Comparison of ENCODE assay signal across 8 cellular contexts in genomic region chr1:39407889-39408640, GRCh38.
DNase-seq lines count a peak whose midpoint lies in the region; ATAC-seq, FAIRE-seq and TF ChIP-seq lines count a peak whose summit lies in the region.

No MANE protein-coding gene starts in this region.

- TF ChIP-seq CTCF in bronchial epithelial cell (IDR thresholded peaks at IDR 0.05; ENCODE audit: insufficient read depth, low read length, severe bottlenecking): no peak

- H3K27ac ChIP-seq in mucosa of rectum (ENCODE audit: low read depth in 2 of 2, low read length in 2 of 2): peak overlapping the region; percentile 78 to 81

- peak; percentile 41 for DNase-seq in NCI-H146 (lab: John Stamatoyannopoulos, UW)
- no peak for DNase-seq in bronchial epithelial cell (ENCODE audit: low read depth)

- H3K9me3 ChIP-seq in mucosa of rectum (ENCODE audit: control insufficient read depth in 2 of 2, low read length in 2 of 2): no peaks in the 10 kb centered on the region

- ATAC-seq in GM19452 (IDR thresholded peaks at IDR 0.05; ENCODE audit: unreplicated experiment) (peak; percentile 13), HG02610 (IDR thresholded peaks at IDR 0.05; ENCODE audit: unreplicated experiment) (no peak), HG03039 (IDR thresholded peaks at IDR 0.05; ENCODE audit: unreplicated experiment) (no peak), GM21360 (IDR thresholded peaks at IDR 0.05; ENCODE audit: unreplicated experiment) (no peak), GM18867 (IDR thresholded peaks at IDR 0.05; ENCODE audit: unreplicated experiment) (no peak)

- H3K36me3 ChIP-seq in bronchial epithelial cell (ENCODE audit: control insufficient read depth, insufficient read depth, low read length): no peaks in the 10 kb centered on the region
- H3K36me3 ChIP-seq in mucosa of rectum (ENCODE audit: control insufficient read depth in 2 of 2, insufficient read depth in 2 of 2, low read length in 2 of 2): peaks cover 0 to 5% of the 10 kb centered on the region in 2 donors

- FAIRE-seq in bronchial epithelial cell (lab: Jason Lieb, UNC): no peak

- H3K4me1 ChIP-seq in mucosa of rectum (ENCODE audit: control insufficient read depth in 2 of 2, insufficient read depth in 2 of 2, low read length in 2 of 2): peaks cover 27 to 29% of the 10 kb centered on the region in 2 donors

- H3K4me3 ChIP-seq in bronchial epithelial cell (ENCODE audit: low read depth, low read length) (peak overlapping the region; percentile 64), mucosa of rectum (ENCODE audit: low read length in 2 of 2) (peak overlapping the region; percentile 71 to 82)

- H3K27me3 ChIP-seq in bronchial epithelial cell (ENCODE audit: control insufficient read depth, insufficient read depth, low read length) (no peaks in the 10 kb centered on the region), mucosa of rectum (ENCODE audit: control insufficient read depth in 2 of 2, insufficient read depth in 2 of 2, low read length in 2 of 2) (no peaks in the 10 kb centered on the region)

- peak overlapping the region; percentile 71 to 82 for H3K9ac ChIP-seq in mucosa of rectum (ENCODE audit: low read depth in 1 of 2, low read length in 2 of 2)
